Comparison of ENCODE assay signal across 1 cellular context in genomic region chr2:239226677-239227076, GRCh38.
TF ChIP-seq lines count a peak whose summit lies in the region.

No MANE protein-coding gene starts in this region.

TF ChIP-seq in SK-N-SH, 30 proteins besides CTCF, POLR2A, EP300 and RAD21 (continued from another document):
- TF ChIP-seq PBX3 (IDR thresholded peaks at IDR 0.05) (no peak), POLR2AphosphoS5 (IDR thresholded peaks at IDR 0.05; ENCODE audit: low read depth, low read length) (no peak), ELF1 (IDR thresholded peaks at IDR 0.05) (no peak), CHD2 (IDR thresholded peaks at IDR 0.05; ENCODE audit: low read length, partially characterized antibody) (no peak)
